Comparison of ENCODE assay signal across 8 cellular contexts in the genomic region with DNA sequence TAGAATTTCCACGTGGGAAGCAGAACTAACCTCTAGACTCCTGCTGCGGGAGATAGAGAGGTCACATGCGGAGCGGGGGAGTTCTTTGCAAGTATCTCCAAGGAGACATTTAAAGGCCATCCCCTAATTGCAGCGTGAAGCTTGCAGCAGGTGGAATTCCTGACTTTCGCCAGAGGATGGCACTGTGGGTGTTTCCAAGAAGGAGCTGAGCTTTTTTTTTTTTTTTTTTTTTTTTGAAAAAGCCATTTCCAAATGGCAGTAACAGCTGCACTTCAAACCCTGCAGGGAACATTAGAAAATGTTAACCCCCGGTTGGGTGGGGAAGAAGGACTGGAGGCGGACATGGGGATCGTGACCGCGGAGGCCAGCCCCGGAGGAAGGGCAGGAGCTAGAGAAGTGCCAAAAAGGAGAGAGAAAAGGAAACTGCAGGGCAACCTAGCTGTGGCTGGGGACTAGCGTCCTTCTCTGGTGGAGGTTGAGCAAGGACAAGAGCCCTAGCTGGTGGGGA.
DNase-seq lines count a peak whose midpoint lies in the region; ATAC-seq and TF ChIP-seq lines count a peak whose summit lies in the region.

No MANE protein-coding gene starts in this region.

- H3K36me3 ChIP-seq in Loucy (ENCODE audit: insufficient read depth, low read length): no peaks in the 10 kb centered on the region
- H3K36me3 ChIP-seq in liver (ENCODE audit: control insufficient read depth in 4 of 4, insufficient read depth in 3 of 4, low read depth in 1 of 4, low read length in 3 of 4): no peaks in the 10 kb centered on the region
- no peaks in the 10 kb centered on the region for H3K36me3 ChIP-seq in thoracic aorta

- no peaks in the 10 kb centered on the region for H3K79me2 ChIP-seq in Loucy (ENCODE audit: insufficient read depth, low read length)

- H4K20me1 ChIP-seq in Loucy (ENCODE audit: insufficient read depth, low read length, poor library complexity, severe bottlenecking): no peaks in the 10 kb centered on the region

- H3K9ac ChIP-seq in Loucy (ENCODE audit: low read depth, low read length, poor library complexity, severe bottlenecking) (no peak overlapping the region), liver (ENCODE audit: low read depth in 1 of 2, low read length in 2 of 2) (no peak overlapping the region)

- H3K4me3 ChIP-seq in Loucy (ENCODE audit: low read length, poor library complexity, severe bottlenecking): no peak overlapping the region
- peak overlapping the region; percentile 16 to 43 (median 26) for H3K4me3 ChIP-seq in liver (ENCODE audit: low read depth in 1 of 3, low read length in 3 of 3)
- H3K4me3 ChIP-seq in thoracic aorta: peak overlapping the region; percentile 58

- TF ChIP-seq CTCF in Loucy (conservative IDR thresholded peaks at IDR 0.05; ENCODE audit: low read length) (peak; percentile 65), liver (IDR thresholded peaks at IDR 0.05; ENCODE audit: low read depth, low read length, missing input control) (peak; percentile 83), thoracic aorta (IDR thresholded peaks at IDR 0.05) (peak; percentile 42)

- 1% methylated on average over 13 of the region's 13 CpGs for WGBS in liver

- no peak overlapping the region for H3K4me2 ChIP-seq in Loucy (ENCODE audit: low read depth, low read length, poor library complexity, severe bottlenecking)

- H3K27ac ChIP-seq in liver (ENCODE audit: low read depth in 1 of 2, low read length in 2 of 2) (no peak overlapping the region), thoracic aorta (no peak overlapping the region)

- no peaks in the 10 kb centered on the region for H3K4me1 ChIP-seq in Loucy (ENCODE audit: insufficient read depth, low read length, poor library complexity, severe bottlenecking)
- peaks cover 0 to 4% (median 3%) of the 10 kb centered on the region in 4 donors for H3K4me1 ChIP-seq in liver (ENCODE audit: control insufficient read depth in 4 of 4, insufficient read depth in 4 of 4, low read length in 3 of 4)
- peaks cover 7 to 10% of the 10 kb centered on the region in 2 donors for H3K4me1 ChIP-seq in thoracic aorta (ENCODE audit: control insufficient read depth in 1 of 2, low read depth in 2 of 2)

- no peak overlapping the region for H2AFZ ChIP-seq in Loucy (ENCODE audit: low read length)

- no peaks in the 10 kb centered on the region for H3F3A ChIP-seq in Loucy (ENCODE audit: low read depth)

- no peak for ATAC-seq in thoracic aorta (ENCODE audit: insufficient number of reproducible peaks, low FRiP score, low read depth)
- ATAC-seq in HG02938 (IDR thresholded peaks at IDR 0.05; ENCODE audit: unreplicated experiment): no peak

- DNase-seq in activated T-cell treated with anti-CD3 and anti-CD28 coated beads for 48 hours (ENCODE audit: low read depth): peak; percentile 1
- no peak for DNase-seq in activated T-cell treated with anti-CD3 and anti-CD28 coated beads, Interleukin-2, amount 50 U/mL, for 1 hour
- DNase-seq in RPMI8226: peak; percentile 82
- peak; percentile 14 to 45 for DNase-seq in dermis microvascular lymphatic vessel endothelial cell (ENCODE audit: low read depth in 2 of 2)
- DNase-seq in thoracic aorta (ENCODE audit: low spot score): no peak

- H3K9me3 ChIP-seq in Loucy (ENCODE audit: insufficient read depth, low read depth, low read length) (no peaks in the 10 kb centered on the region), liver (ENCODE audit: control insufficient read depth in 4 of 4, low read length in 3 of 4) (no peaks in the 10 kb centered on the region), thoracic aorta (no peaks in the 10 kb centered on the region)

- no peaks in the 10 kb centered on the region for H3K9me2 ChIP-seq in Loucy (replicated peaks; ENCODE audit: low read depth, low read length)

- H3K27me3 ChIP-seq in Loucy (ENCODE audit: insufficient read depth, low read length, poor library complexity, severe bottlenecking) (no peaks in the 10 kb centered on the region), liver (ENCODE audit: control insufficient read depth in 4 of 4, insufficient read depth in 4 of 4, low read length in 3 of 4) (no peaks in the 10 kb centered on the region), thoracic aorta (replicated peaks; ENCODE audit: insufficient read depth) (no peaks in the 10 kb centered on the region)

- peak; percentile 84 to 85 for TF ChIP-seq RAD21 in liver (IDR thresholded peaks at IDR 0.05)

TF ChIP-seq in liver, 16 proteins besides CTCF, POLR2A, EP300 and RAD21:
- TF ChIP-seq HNF4G (IDR thresholded peaks at IDR 0.05): no peak
- peak; percentile 23 for TF ChIP-seq YY1 (IDR thresholded peaks at IDR 0.05)

Comparison
In these comparisons a context has a peak if more than half of its experiments do, and no peak if none do; other contexts are left out.
1. DNase-seq: peak in activated T-cell treated with anti-CD3 and anti-CD28 coated beads for 48 hours (single experiment), RPMI8226 (single experiment) and dermis microvascular lymphatic vessel endothelial cell (2 of 2); none in activated T-cell treated with anti-CD3 and anti-CD28 coated beads, Interleukin-2, amount 50 U/mL, for 1 hour (single experiment) and thoracic aorta (single experiment).
2. Peak in every context shown above with its lines, with median percentiles within 50 percentile points of each other: CTCF ChIP-seq.